In genomic region chr19:17334414-17335409, GRCh38 we compare ENCODE assay signal across 8 cellular contexts. TPM values are rescaled to one million over a fixed set of nuclear protein-coding genes. Genes with fewer than 3 reads are reported as not detected.
DNase-seq lines count a peak whose midpoint lies in the region; ATAC-seq, FAIRE-seq and TF ChIP-seq lines count a peak whose summit lies in the region.

Gene ANO8 (minus strand): TSS chr19:17334855. CDS start chr19:17334670, 185 bp downstream.

- peak; percentile 5 for FAIRE-seq in urothelium cell line (lab: Jason Lieb, UNC)

- intact Hi-C loops in ascending aorta (cut with DNase I) (loop anchor here (2.0 kb wide), 1 partner anchor 30 kb away; the partner anchor contains the start of gene MRPL34), right cardiac atrium (cut with DNase I) (no loop called here)

- no peaks in the 10 kb centered on the region for H3K9me3 ChIP-seq in ascending aorta
- no peaks in the 10 kb centered on the region for H3K9me3 ChIP-seq in right cardiac atrium (ENCODE audit: control insufficient read depth, low read length)

- peaks cover 15 to 23% of the 10 kb centered on the region in 2 donors for H3K4me1 ChIP-seq in ascending aorta
- H3K4me1 ChIP-seq in right cardiac atrium (ENCODE audit: control insufficient read depth, insufficient read depth, low read length), result peaks cover 3% of the 10 kb centered on the region

- WGBS in right cardiac atrium, result 2% methylated on average over 86 of the region's 86 CpGs

- no peaks in the 10 kb centered on the region for H3K27me3 ChIP-seq in ascending aorta
- no peaks in the 10 kb centered on the region for H3K27me3 ChIP-seq in right cardiac atrium (ENCODE audit: control insufficient read depth, insufficient read depth)

- ATAC-seq in HG02642 (IDR thresholded peaks at IDR 0.05; ENCODE audit: poor library complexity, unreplicated experiment), result peak; percentile 51
- ATAC-seq in right cardiac atrium, result peak; percentile 77 to 83

- H3K27ac ChIP-seq in ascending aorta (peak within 1 kb of the TSS; percentile 11 to 49), right cardiac atrium (ENCODE audit: low read length) (no peak within 1 kb of the TSS)

- no peaks in the 10 kb centered on the region for H3K36me3 ChIP-seq in ascending aorta

- H3K4me3 ChIP-seq in ascending aorta (peak within 1 kb of the TSS; percentile 80 to 97), right cardiac atrium (ENCODE audit: low read length) (peak within 1 kb of the TSS; percentile 63)

- DNase-seq in EH (ENCODE audit: low read depth) (peak; percentile 96), NCI-H1930 (lab: John Stamatoyannopoulos, UW) (peak; percentile 80 to 86), T-helper 2 cell (peak; percentile 82 to 98 (median 93)), ascending aorta (ENCODE audit: low spot score in 2 of 2) (peak; percentile 64 to 97), right cardiac atrium (peak; percentile 97 to 98 (median 98)), pulmonary artery endothelial cell (ENCODE audit: low read depth, low spot score) (peak; percentile 94), urothelium cell line (ENCODE audit: low spot score) (peak; percentile 83)

- no peak for TF ChIP-seq CTCF in ascending aorta (IDR thresholded peaks at IDR 0.05)

RNA-seq across cellular contexts. Expression of gene ANO8, which starts in this region (rescaled TPM):
- total RNA-seq in ascending aorta, result 34.8 TPM
- total RNA-seq in right cardiac atrium, result 10 to 100 TPM in 1 of 4 donors, 1 to 10 TPM in 3; 7.1 to 10.9 (median 8.7) TPM
- polyA plus RNA-seq in right cardiac atrium, result 7.8 TPM
- 2.0 and 4.1 TPM in 2 replicates for total RNA-seq in pulmonary artery endothelial cell
